Comparison of ENCODE assay signal across 20 cellular contexts in genomic region chr1:1602941-1603506, GRCh38. TPM values are rescaled to one million over a fixed set of nuclear protein-coding genes. Genes with fewer than 3 reads are reported as not detected.
A peak's percentile ranks its signal among the peaks of the same experiment; 100 is the strongest.
DNase-seq lines count a peak whose midpoint lies in the region; ATAC-seq, FAIRE-seq and TF ChIP-seq lines count a peak whose summit lies in the region.
"Had no signal": no experiment of that assay in that cellular context is flagged by ENCODE, and none has a peak within 500 bp of the region (broad histone marks: within the 10 kb centered on the region; RNA-seq: fewer than 3 reads in every experiment).

No MANE protein-coding gene starts in this region.

- DNase-seq in A549 (ENCODE audit: low read depth in 1 of 2, low spot score in 1 of 2) = no peak
- DNase-seq in SK-N-DZ (ENCODE audit: low spot score) = peak; percentile 57
- DNase-seq in HEK293T (ENCODE audit: extremely low spot score) = no peak
- no peak for DNase-seq in stimulated activated naive CD8-positive, alpha-beta T cell treated with anti-CD3 and anti-CD28 coated beads, Interleukin-15, amount 100 ng/mL, for 72 hours
- DNase-seq: activated CD4-positive, alpha-beta T cell treated with anti-CD3 and anti-CD28 coated beads, Interleukin-2, amount 50 U/mL, for 1 hour; activated naive CD4-positive, alpha-beta T cell treated with anti-CD3 and anti-CD28 coated beads for 36 hours; activated T-cell treated with anti-CD3 and anti-CD28 coated beads for 4 hours; colonic mucosa; DMS79; kidney glomerular epithelial cell; NCI-H2029; NCI-H524 treated with DMSO at 0.1 percent for 48 hours; PC-3; stimulated activated naive CD4-positive, alpha-beta T cell; trophoblast cell had no signal

- no peak overlapping the region; the same call in 1 of the 2 replicates for H3K9ac ChIP-seq in BLaER1

- no peak for TF ChIP-seq POLR2A in A549 (IDR thresholded peaks at IDR 0.05; ENCODE audit: low read length)

- H3K9me3 Mint-ChIP-seq in stimulated activated naive CD8-positive, alpha-beta T cell treated with anti-CD3 and anti-CD28 coated beads, Interleukin-15, amount 100 ng/mL, for 72 hours = no peaks in the 10 kb centered on the region
- H3K9me3 Mint-ChIP-seq: activated naive CD4-positive, alpha-beta T cell treated with anti-CD3 and anti-CD28 coated beads for 36 hours; neural crest cell had no signal

- no peak for TF ChIP-seq RAD21 in A549 (conservative IDR thresholded peaks at IDR 0.05 in 1 of 2, IDR thresholded peaks at IDR 0.05 in 1 of 2)

- CTCF ChIA-PET in A549 (lab: Yijun Ruan, JAX) = interaction anchor here (0.9 kb wide), 1 partner anchor 11 kb away, joined by 3 read pairs; no protein-coding TSS in a partner anchor
- CTCF ChIA-PET in HEK293T (lab: Yijun Ruan, JAX) = no interaction called here

- H3K4me3 Mint-ChIP-seq in stimulated activated naive CD8-positive, alpha-beta T cell treated with anti-CD3 and anti-CD28 coated beads, Interleukin-15, amount 100 ng/mL, for 72 hours = peak overlapping the region in 1 of 2 donors; percentile 13
- H3K4me3 Mint-ChIP-seq: activated naive CD4-positive, alpha-beta T cell treated with anti-CD3 and anti-CD28 coated beads for 36 hours had no signal

- no peak for TF ChIP-seq EP300 in A549 (IDR thresholded peaks at IDR 0.05)

- no peak overlapping the region for H3K4me3 ChIP-seq in A549
- H3K4me3 ChIP-seq in BLaER1 = no peak overlapping the region
- H3K4me3 ChIP-seq: colonic mucosa had no signal

- no peak overlapping the region for H3K4me2 ChIP-seq in A549
- H3K4me2 ChIP-seq in BLaER1 = peak overlapping the region; percentile 85

- POLR2A ChIA-PET in A549 (lab: Yijun Ruan, JAX) = interaction anchor here (0.6 kb wide), 1 partner anchor 30 kb away, joined by 4 read pairs; no protein-coding TSS in a partner anchor
- POLR2A ChIA-PET in HEK293T (lab: Yijun Ruan, JAX) = interaction anchor here (1.4 to 5.4 kb wide), 3 partner anchors 8 to 25 kb away, joined by 4 to 33 read pairs (median 6); partner anchors contain the start of gene MIB2

- no peak for FAIRE-seq in A549 (lab: Jason Lieb, UNC)
- FAIRE-seq: frontal cortex had no signal

- peaks cover 16% of the 10 kb centered on the region for H3K27me3 Mint-ChIP-seq in stimulated activated naive CD8-positive, alpha-beta T cell treated with anti-CD3 and anti-CD28 coated beads, Interleukin-15, amount 100 ng/mL, for 72 hours

- no peak overlapping the region for H3K27ac Mint-ChIP-seq in stimulated activated naive CD8-positive, alpha-beta T cell treated with anti-CD3 and anti-CD28 coated beads, Interleukin-15, amount 100 ng/mL, for 72 hours
- H3K27ac Mint-ChIP-seq: activated naive CD4-positive, alpha-beta T cell treated with anti-CD3 and anti-CD28 coated beads for 36 hours had no signal

- peaks cover 42% of the 10 kb centered on the region for H3K27me3 ChIP-seq in BLaER1

- H4K20me1 ChIP-seq in BLaER1 = peaks cover 15% of the 10 kb centered on the region

- WGBS in A549 (ENCODE audit: missing lambda C conversion rate) = 21% methylated on average over 4 of the region's 14 CpGs

- ATAC-seq in A549 = peak; percentile 5 to 26; a peak in 3 of 6 replicates
- no peak for ATAC-seq in HG02678 (IDR thresholded peaks at IDR 0.05; ENCODE audit: unreplicated experiment)
- no peak for ATAC-seq in stimulated activated naive CD8-positive, alpha-beta T cell treated with anti-CD3 and anti-CD28 coated beads, Interleukin-15, amount 100 ng/mL, for 72 hours
- ATAC-seq: PC-3 had no signal

- no peak overlapping the region for H3K27ac ChIP-seq in A549
- H3K27ac ChIP-seq in BLaER1 = no peak overlapping the region
- H3K27ac ChIP-seq: C4-2B, colonic mucosa had no signal

- peaks cover 1% of the 10 kb centered on the region; the same call in 2 of the 3 replicates for H3K4me1 ChIP-seq in A549
- H3K4me1 ChIP-seq in BLaER1 = peaks cover 82% of the 10 kb centered on the region

- H3K36me3 ChIP-seq in BLaER1 = no peaks in the 10 kb centered on the region
- H3K36me3 ChIP-seq: colonic mucosa had no signal

- H3K4me1 Mint-ChIP-seq in stimulated activated naive CD8-positive, alpha-beta T cell treated with anti-CD3 and anti-CD28 coated beads, Interleukin-15, amount 100 ng/mL, for 72 hours = peaks cover 36% of the 10 kb centered on the region
- H3K4me1 Mint-ChIP-seq: neural crest cell had no signal

- TF ChIP-seq CTCF in A549 (IDR thresholded peaks at IDR 0.05) = no peak

- no peaks in the 10 kb centered on the region for H3K9me3 ChIP-seq in A549
- no peaks in the 10 kb centered on the region for H3K9me3 ChIP-seq in BLaER1
- H3K9me3 ChIP-seq: colonic mucosa had no signal

TF ChIP-seq in A549, 52 proteins besides CTCF, POLR2A, EP300 and RAD21 (continues in another document):
- TF ChIP-seq NPAS2 (CRISPR knock-in tag; IDR thresholded peaks at IDR 0.05; ENCODE audit: borderline replicate concordance) (no peak), ELK1 (IDR thresholded peaks at IDR 0.05; ENCODE audit: low read depth, low read length) (no peak)

TF ChIP-seq in HEK293T, 16 proteins besides CTCF, POLR2A, EP300 and RAD21:
- no peak for TF ChIP-seq FOXM1 (IDR thresholded peaks at IDR 0.05; ENCODE audit: borderline replicate concordance)
- TF ChIP-seq FOXA1 (IDR thresholded peaks at IDR 0.05) = no peak
- no peak for TF ChIP-seq HDGF (IDR thresholded peaks at IDR 0.05; ENCODE audit: borderline replicate concordance)
- no peak for TF ChIP-seq SP1 (IDR thresholded peaks at IDR 0.05)
- no peak for TF ChIP-seq ELF4 (IDR thresholded peaks at IDR 0.05)
- TF ChIP-seq FOXK2 (IDR thresholded peaks at IDR 0.05) = no peak
- TF ChIP-seq SUZ12 (IDR thresholded peaks at IDR 0.05) = no peak
- TF ChIP-seq ZNF384 (IDR thresholded peaks at IDR 0.05) = no peak
TF ChIP-seq in HEK293T: peak in this region for 0.

RNA-seq across cellular contexts. Expression of gene FNDC10, which starts 3.1 kb away (rescaled TPM):
- polyA plus RNA-seq in A549 (2011; rRNA removed) = 0.56 and 0.77 TPM in 2 replicates
- 2.5 and 4.5 TPM in 2 replicates for polyA plus RNA-seq in A549 (2012; cell fraction: cytosol; rRNA removed)
- 3.3 and 3.9 TPM in 2 replicates for polyA plus RNA-seq in A549 (2012; cell fraction: nucleus; rRNA removed)
- 2.7 to 4.2 TPM (median 4.0 TPM) in 3 replicates for polyA plus RNA-seq in A549 (2017; fragmentation: RNase III; extraction: RNeasy Plus Mini Kit Qiagen cat#74134 plus additional on column Dnase treatment)
- 0.54 and 0.92 TPM in 2 replicates for polyA minus RNA-seq in A549 (2011; rRNA and poly(A)+ RNA removed)
- polyA plus RNA-seq in SK-N-DZ (2014; cell fraction: cytosol; rRNA removed) = 8.9 and 9.8 TPM in 2 replicates
- polyA plus RNA-seq in SK-N-DZ (2014; cell fraction: nucleus; rRNA removed) = 2.3 and 3.7 TPM in 2 replicates

RNA-seq across cellular contexts. Expression of gene MIB2, which starts 12.3 kb away (rescaled TPM):
- polyA plus RNA-seq in A549 (2011; rRNA removed) (4.9 and 5.1 TPM in 2 replicates), A549 (2017; fragmentation: RNase III; extraction: RNeasy Plus Mini Kit Qiagen cat#74134 plus additional on column Dnase treatment) (15.7 to 21.9 TPM (median 20.0 TPM) in 3 replicates)
- 16.6 and 23.4 TPM in 2 replicates for polyA plus RNA-seq in A549 (2012; cell fraction: cytosol; rRNA removed)
- 132 and 216 TPM in 2 replicates for polyA plus RNA-seq in A549 (2012; cell fraction: nucleus; rRNA removed)
- polyA minus RNA-seq in A549 (2011; rRNA and poly(A)+ RNA removed) = 4.6 and 6.2 TPM in 2 replicates
- polyA plus RNA-seq in SK-N-DZ (2014; cell fraction: cytosol; rRNA removed) = 11.4 and 23.4 TPM in 2 replicates
- polyA plus RNA-seq in SK-N-DZ (2014; cell fraction: nucleus; rRNA removed) = 256 and 330 TPM in 2 replicates

RNA-seq across cellular contexts. Expression of gene SSU72, which starts 28.4 kb away (rescaled TPM):
- polyA plus RNA-seq in A549 (2011; rRNA removed) = 80.4 and 101 TPM in 2 replicates
- 81.9 and 83.1 TPM in 2 replicates for polyA plus RNA-seq in A549 (2012; cell fraction: cytosol; rRNA removed)
- polyA plus RNA-seq in A549 (2012; cell fraction: nucleus; rRNA removed) = 55.0 and 77.6 TPM in 2 replicates
- 75.1 to 78.3 TPM (median 75.3 TPM) in 3 replicates for polyA plus RNA-seq in A549 (2017; fragmentation: RNase III; extraction: RNeasy Plus Mini Kit Qiagen cat#74134 plus additional on column Dnase treatment)
- polyA minus RNA-seq in A549 (2011; rRNA and poly(A)+ RNA removed) = 64.7 and 66.7 TPM in 2 replicates
- 44.7 and 45.3 TPM in 2 replicates for polyA plus RNA-seq in SK-N-DZ (2014; cell fraction: cytosol; rRNA removed)
- 42.9 and 49.5 TPM in 2 replicates for polyA plus RNA-seq in SK-N-DZ (2014; cell fraction: nucleus; rRNA removed)

RNA-seq across cellular contexts. Expression of gene MMP23B, which starts 28.9 kb away (rescaled TPM):
- polyA plus RNA-seq in A549 (2011; rRNA removed) = not detected in 2 replicates
- 0.45 and 0.52 TPM in 2 replicates for polyA plus RNA-seq in A549 (2012; cell fraction: cytosol; rRNA removed)
- 3.9 and 4.0 TPM in 2 replicates for polyA plus RNA-seq in A549 (2012; cell fraction: nucleus; rRNA removed)
- polyA plus RNA-seq in A549 (2017; fragmentation: RNase III; extraction: RNeasy Plus Mini Kit Qiagen cat#74134 plus additional on column Dnase treatment) = 0.66 to 1.0 TPM (median 0.84 TPM) in 3 replicates
- 0.50 TPM in 1 of 2 replicates, not detected in the other for polyA minus RNA-seq in A549 (2011; rRNA and poly(A)+ RNA removed)
- polyA plus RNA-seq in SK-N-DZ (2014; cell fraction: cytosol; rRNA removed) = 0.24 and 0.73 TPM in 2 replicates
- polyA plus RNA-seq in SK-N-DZ (2014; cell fraction: nucleus; rRNA removed) = 12.9 and 25.9 TPM in 2 replicates

RNA-seq across cellular contexts. Expression of gene CDK11B, which starts 55.8 kb away (rescaled TPM):
- polyA plus RNA-seq in A549 (2011; rRNA removed) = 7.6 and 11.3 TPM in 2 replicates
- 11.0 and 12.3 TPM in 2 replicates for polyA plus RNA-seq in A549 (2012; cell fraction: cytosol; rRNA removed)
- 22.1 and 34.8 TPM in 2 replicates for polyA plus RNA-seq in A549 (2012; cell fraction: nucleus; rRNA removed)
- polyA plus RNA-seq in A549 (2017; fragmentation: RNase III; extraction: RNeasy Plus Mini Kit Qiagen cat#74134 plus additional on column Dnase treatment) = 33.8 to 35.0 TPM (median 33.8 TPM) in 3 replicates
- polyA minus RNA-seq in A549 (2011; rRNA and poly(A)+ RNA removed) = 4.3 and 4.8 TPM in 2 replicates
- polyA plus RNA-seq in SK-N-DZ (2014; cell fraction: cytosol; rRNA removed) = 10.4 and 13.4 TPM in 2 replicates
- 21.3 and 39.4 TPM in 2 replicates for polyA plus RNA-seq in SK-N-DZ (2014; cell fraction: nucleus; rRNA removed)

Comparison
In these comparisons a context has a peak if more than half of its experiments do, and no peak if none do; other contexts are left out.
1. ATAC-seq: peak in A549 (2 of 2); none in HG02678 (single experiment) and stimulated activated naive CD8-positive, alpha-beta T cell treated with anti-CD3 and anti-CD28 coated beads, Interleukin-15, amount 100 ng/mL, for 72 hours (single experiment).